ENCODE assay signal across 16 cellular contexts in genomic region chr3:159782724-159783421, GRCh38. TPM values are rescaled to one million over a fixed set of nuclear protein-coding genes. Genes with fewer than 3 reads are reported as not detected.
DNase-seq lines count a peak whose midpoint lies in the region; ATAC-seq and TF ChIP-seq lines count a peak whose summit lies in the region.
"Had no signal": no experiment of that assay in that cellular context is flagged by ENCODE, and none has a peak within 500 bp of the region (broad histone marks: within the 10 kb centered on the region; RNA-seq: fewer than 3 reads in every experiment).

No MANE protein-coding gene starts in this region.

- H3K4me1 ChIP-seq in MM.1S (ENCODE audit: low read length) (peaks cover 14% of the 10 kb centered on the region), esophagus (ENCODE audit: control insufficient read depth in 2 of 2, insufficient read depth in 2 of 2, low read length in 1 of 2) (peaks cover 2 to 7% of the 10 kb centered on the region in 2 donors), sigmoid colon (peaks cover 0 to 79% (median 60%) of the 10 kb centered on the region in 4 donors)
- H3K4me1 ChIP-seq: body of pancreas, pancreas had no signal

- peaks cover 15% of the 10 kb centered on the region for H3F3A ChIP-seq in MM.1S (ENCODE audit: insufficient read depth, low read length)

- TF ChIP-seq CTCF in MM.1S (IDR thresholded peaks at IDR 0.05; ENCODE audit: low read length): no peak
- TF ChIP-seq CTCF in sigmoid colon (IDR thresholded peaks at IDR 0.05): no peak

- intact Hi-C loops in sigmoid colon (cut with DNase I) (no loop called here), posterior cingulate gyrus (cut with DNase I) (no loop called here)

- ATAC-seq in HG02678 (IDR thresholded peaks at IDR 0.05; ENCODE audit: unreplicated experiment): no peak
- ATAC-seq in GM21447 (IDR thresholded peaks at IDR 0.05; ENCODE audit: unreplicated experiment): no peak
- ATAC-seq: body of pancreas, pancreas had no signal

- 0 out of 2 replicates have a peak overlapping the region, but pooled peaks have one; percentile 4 for H3K4me3 ChIP-seq in MM.1S (ENCODE audit: low read length)
- no peak overlapping the region for H3K4me3 ChIP-seq in esophagus (ENCODE audit: low read depth in 1 of 2, low read length in 2 of 2)
- H3K4me3 ChIP-seq in sigmoid colon: no peak overlapping the region
- H3K4me3 ChIP-seq: body of pancreas, pancreas had no signal

- peaks cover 68% of the 10 kb centered on the region for H3K27me3 ChIP-seq in MM.1S (replicated peaks; ENCODE audit: insufficient read depth, low read length)
- H3K27me3 ChIP-seq in esophagus (ENCODE audit: control insufficient read depth in 1 of 2, insufficient read depth in 2 of 2, low read length in 2 of 2): no peaks in the 10 kb centered on the region
- no peaks in the 10 kb centered on the region for H3K27me3 ChIP-seq in sigmoid colon
- H3K27me3 ChIP-seq: body of pancreas had no signal

- TF ChIP-seq POLR2A in sigmoid colon (IDR thresholded peaks at IDR 0.05): no peak

- no peaks in the 10 kb centered on the region for H3K9me3 ChIP-seq in MM.1S (replicated peaks; ENCODE audit: insufficient read depth, low read length)
- no peaks in the 10 kb centered on the region for H3K9me3 ChIP-seq in esophagus (ENCODE audit: control insufficient read depth in 2 of 2, insufficient read depth in 1 of 2, low read depth in 1 of 2, low read length in 1 of 2)
- no peaks in the 10 kb centered on the region for H3K9me3 ChIP-seq in sigmoid colon
- H3K9me3 ChIP-seq: body of pancreas, pancreas had no signal

- DNase-seq in MM.1S (no peak), NCI-H748 (lab: John Stamatoyannopoulos, UW; ENCODE audit: unreplicated experiment) (peak; percentile 71), sigmoid colon (no peak), posterior cingulate gyrus (no peak)
- DNase-seq: activated CD4-positive, alpha-beta T cell treated with anti-CD3 and anti-CD28 coated beads for 1 hour; activated CD8-positive, alpha-beta memory T cell treated with anti-CD3 and anti-CD28 coated beads, Interleukin-2, amount 50 U/mL, for 48 hours; activated naive CD4-positive, alpha-beta T cell treated with anti-CD3 and anti-CD28 coated beads for 36 hours; body of pancreas; dermis blood vessel endothelial cell; NCI-H2171; pancreas; stimulated activated naive CD4-positive, alpha-beta T cell treated with Interleukin-2 at 50 U/mL for 16 hours had no signal

- H2AFZ ChIP-seq in MM.1S (ENCODE audit: low read length): no peak overlapping the region

- H3K4me2 ChIP-seq in MM.1S (ENCODE audit: low read depth, low read length): peak overlapping the region; percentile 63; the same call in 1 of the 2 replicates

- TF ChIP-seq EP300 in sigmoid colon (IDR thresholded peaks at IDR 0.05): no peak

- 76 to 82% methylated on average over 5 of the region's 5 CpGs for WGBS in esophagus, 2 donors
- WGBS in sigmoid colon, 2 donors: 32 to 75% methylated on average over 5 of the region's 5 CpGs

- H4K20me1 ChIP-seq in MM.1S (ENCODE audit: insufficient read depth, low read length): 0 out of 2 replicates have a peak, but pooled peaks cover 3% of the 10 kb centered on the region

- H3K79me2 ChIP-seq in MM.1S (ENCODE audit: low read length): no peaks in the 10 kb centered on the region

- no peak overlapping the region for H3K9ac ChIP-seq in MM.1S (ENCODE audit: low read length)

- H3K27ac ChIP-seq in MM.1S (ENCODE audit: low read length) (no peak overlapping the region), esophagus (ENCODE audit: low read depth in 2 of 2, low read length in 1 of 2) (peak overlapping the region; percentile 50 to 57), sigmoid colon (peak overlapping the region; percentile 82 to 90 (median 86))
- H3K27ac ChIP-seq: body of pancreas, pancreas had no signal

- H3K9me2 ChIP-seq in MM.1S (replicated peaks; ENCODE audit: insufficient read depth, low read length): no peaks in the 10 kb centered on the region

- H3K36me3 ChIP-seq in MM.1S (replicated peaks; ENCODE audit: insufficient read depth, low read length): no peaks in the 10 kb centered on the region
- no peaks in the 10 kb centered on the region for H3K36me3 ChIP-seq in esophagus (ENCODE audit: control insufficient read depth in 2 of 2, insufficient read depth in 2 of 2, low read length in 1 of 2)
- no peaks in the 10 kb centered on the region for H3K36me3 ChIP-seq in sigmoid colon
- H3K36me3 ChIP-seq: pancreas had no signal

RNA-seq across cellular contexts. Expression of gene SCHIP1, which starts 56.8 kb away (rescaled TPM):
- polyA plus RNA-seq in esophagus (1 to 10 TPM in 1 of 2 donors, under 1 TPM in 1; 0.61 to 1.0 TPM), sigmoid colon (1 to 10 TPM in 2 of 3 donors, not detected in 1; 1.8 to 4.1 TPM)
- total RNA-seq in sigmoid colon: 10 to 100 TPM; 19.9 to 44.1 (median 31.3) TPM
- total RNA-seq: activated naive CD4-positive, alpha-beta T cell treated with anti-CD3 and anti-CD28 coated beads for 36 hours; B cell had no signal
